ENCODE assay signal across 1 cellular context in the genomic region with DNA sequence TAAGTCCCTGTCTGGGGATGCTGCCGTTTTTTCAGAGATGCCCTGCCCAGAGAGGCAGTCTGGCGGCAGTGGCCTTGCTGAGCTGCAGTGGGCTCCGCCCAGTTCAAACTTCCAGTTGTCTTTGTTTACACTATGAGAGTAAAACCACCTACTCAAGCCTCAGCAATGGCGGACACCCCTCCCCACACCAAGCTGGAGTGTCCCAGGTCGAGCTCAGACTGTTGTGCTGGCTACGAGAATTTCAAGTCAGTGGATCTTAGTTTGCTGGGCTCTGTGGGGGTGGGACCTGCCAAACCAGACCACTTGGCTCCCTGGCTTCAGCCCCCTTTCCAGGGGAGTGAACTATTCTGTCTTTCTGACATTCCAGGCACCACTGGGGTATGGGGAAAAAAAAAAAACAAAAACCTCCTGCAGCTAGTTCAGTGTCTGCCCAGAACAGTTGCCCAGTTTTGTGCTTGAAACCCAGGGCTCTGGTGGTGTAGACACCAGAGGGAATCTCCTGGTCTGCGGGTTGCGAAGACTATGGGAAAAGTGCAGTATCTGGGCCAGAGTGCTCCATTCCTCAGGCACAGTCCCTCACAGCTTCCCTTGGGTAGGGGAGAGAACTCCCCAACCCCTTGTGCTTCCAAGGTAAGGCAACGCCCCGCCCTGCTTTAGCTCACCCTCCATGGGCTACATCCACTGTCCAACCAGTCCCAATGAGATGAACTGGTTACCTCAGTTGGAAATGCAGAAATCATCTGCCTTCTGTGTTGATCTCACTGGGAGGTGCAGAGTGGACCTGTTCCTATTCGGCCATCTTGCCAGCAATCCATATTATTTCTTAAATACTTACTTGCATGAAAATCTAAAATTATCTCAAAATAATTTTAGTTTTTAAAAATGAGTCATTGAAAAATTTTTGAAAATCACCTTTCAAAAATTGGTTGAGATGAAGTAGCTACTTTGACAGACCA.
TF ChIP-seq lines count a peak whose summit lies in the region.

No MANE protein-coding gene starts in this region.

TF ChIP-seq in HepG2, 621 proteins besides CTCF, POLR2A, EP300 and RAD21 (continued from another document and continues in another):
- 0 out of 2 replicates have a peak, but pooled peaks have one; percentile 19 for TF ChIP-seq RFXAP (CRISPR knock-in tag; IDR thresholded peaks at IDR 0.05; ENCODE audit: borderline replicate concordance)
- TF ChIP-seq ISL2 (CRISPR knock-in tag; IDR thresholded peaks at IDR 0.05), result 0 out of 2 replicates have a peak, but pooled peaks have one; percentile 27
- no peak for TF ChIP-seq BRCA1 (CRISPR knock-in tag; IDR thresholded peaks at IDR 0.05)
- no peak for TF ChIP-seq ZNF337 (CRISPR knock-in tag; IDR thresholded peaks at IDR 0.05; ENCODE audit: borderline replicate concordance, low read depth)
- TF ChIP-seq ARHGAP35 (CRISPR knock-in tag; IDR thresholded peaks at IDR 0.05; ENCODE audit: borderline replicate concordance), result no peak
- peak; percentile 28; the same call in 1 of the 2 replicates for TF ChIP-seq FOXJ3 (CRISPR knock-in tag; IDR thresholded peaks at IDR 0.05; ENCODE audit: borderline replicate concordance)
- TF ChIP-seq, protein P1, sequence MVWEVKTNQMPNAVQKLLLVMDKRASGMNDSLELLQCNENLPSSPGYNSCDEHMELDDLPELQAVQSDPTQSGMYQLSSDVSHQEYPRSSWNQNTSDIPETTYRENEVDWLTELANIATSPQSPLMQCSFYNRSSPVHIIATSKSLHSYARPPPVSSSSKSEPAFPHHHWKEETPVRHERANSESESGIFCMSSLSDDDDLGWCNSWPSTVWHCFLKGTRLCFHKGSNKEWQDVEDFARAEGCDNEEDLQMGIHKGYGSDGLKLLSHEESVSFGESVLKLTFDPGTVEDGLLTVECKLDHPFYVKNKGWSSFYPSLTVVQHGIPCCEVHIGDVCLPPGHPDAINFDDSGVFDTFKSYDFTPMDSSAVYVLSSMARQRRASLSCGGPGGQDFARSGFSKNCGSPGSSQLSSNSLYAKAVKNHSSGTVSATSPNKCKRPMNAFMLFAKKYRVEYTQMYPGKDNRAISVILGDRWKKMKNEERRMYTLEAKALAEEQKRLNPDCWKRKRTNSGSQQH (CRISPR knock-in tag; IDR thresholded peaks at IDR 0.05; ENCODE audit: low read depth), result no peak
- TF ChIP-seq, protein P2, sequence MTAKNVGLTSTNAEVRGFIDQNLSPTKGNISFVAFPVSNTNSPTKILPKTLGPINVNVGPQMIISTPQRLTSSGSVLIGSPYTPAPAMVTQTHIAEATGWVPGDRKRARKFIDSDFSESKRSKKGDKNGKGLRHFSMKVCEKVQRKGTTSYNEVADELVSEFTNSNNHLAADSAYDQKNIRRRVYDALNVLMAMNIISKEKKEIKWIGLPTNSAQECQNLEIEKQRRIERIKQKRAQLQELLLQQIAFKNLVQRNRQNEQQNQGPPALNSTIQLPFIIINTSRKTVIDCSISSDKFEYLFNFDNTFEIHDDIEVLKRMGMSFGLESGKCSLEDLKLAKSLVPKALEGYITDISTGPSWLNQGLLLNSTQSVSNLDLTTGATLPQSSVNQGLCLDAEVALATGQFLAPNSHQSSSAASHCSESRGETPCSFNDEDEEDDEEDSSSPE (CRISPR knock-in tag; IDR thresholded peaks at IDR 0.05), result no peak
- TF ChIP-seq, protein P3, sequence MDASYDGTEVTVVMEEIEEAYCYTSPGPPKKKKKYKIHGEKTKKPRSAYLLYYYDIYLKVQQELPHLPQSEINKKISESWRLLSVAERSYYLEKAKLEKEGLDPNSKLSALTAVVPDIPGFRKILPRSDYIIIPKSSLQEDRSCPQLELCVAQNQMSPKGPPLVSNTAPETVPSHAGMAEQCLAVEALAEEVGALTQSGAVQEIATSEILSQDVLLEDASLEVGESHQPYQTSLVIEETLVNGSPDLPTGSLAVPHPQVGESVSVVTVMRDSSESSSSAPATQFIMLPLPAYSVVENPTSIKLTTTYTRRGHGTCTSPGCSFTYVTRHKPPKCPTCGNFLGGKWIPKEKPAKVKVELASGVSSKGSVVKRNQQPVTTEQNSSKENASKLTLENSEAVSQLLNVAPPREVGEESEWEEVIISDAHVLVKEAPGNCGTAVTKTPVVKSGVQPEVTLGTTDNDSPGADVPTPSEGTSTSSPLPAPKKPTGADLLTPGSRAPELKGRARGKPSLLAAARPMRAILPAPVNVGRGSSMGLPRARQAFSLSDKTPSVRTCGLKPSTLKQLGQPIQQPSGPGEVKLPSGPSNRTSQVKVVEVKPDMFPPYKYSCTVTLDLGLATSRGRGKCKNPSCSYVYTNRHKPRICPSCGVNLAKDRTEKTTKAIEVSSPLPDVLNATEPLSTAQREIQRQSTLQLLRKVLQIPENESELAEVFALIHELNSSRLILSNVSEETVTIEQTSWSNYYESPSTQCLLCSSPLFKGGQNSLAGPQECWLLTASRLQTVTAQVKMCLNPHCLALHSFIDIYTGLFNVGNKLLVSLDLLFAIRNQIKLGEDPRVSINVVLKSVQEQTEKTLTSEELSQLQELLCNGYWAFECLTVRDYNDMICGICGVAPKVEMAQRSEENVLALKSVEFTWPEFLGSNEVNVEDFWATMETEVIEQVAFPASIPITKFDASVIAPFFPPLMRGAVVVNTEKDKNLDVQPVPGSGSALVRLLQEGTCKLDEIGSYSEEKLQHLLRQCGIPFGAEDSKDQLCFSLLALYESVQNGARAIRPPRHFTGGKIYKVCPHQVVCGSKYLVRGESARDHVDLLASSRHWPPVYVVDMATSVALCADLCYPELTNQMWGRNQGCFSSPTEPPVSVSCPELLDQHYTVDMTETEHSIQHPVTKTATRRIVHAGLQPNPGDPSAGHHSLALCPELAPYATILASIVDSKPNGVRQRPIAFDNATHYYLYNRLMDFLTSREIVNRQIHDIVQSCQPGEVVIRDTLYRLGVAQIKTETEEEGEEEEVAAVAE (CRISPR knock-in tag; IDR thresholded peaks at IDR 0.05; ENCODE audit: borderline replicate concordance), result no peak
- no peak for TF ChIP-seq SOX6 (IDR thresholded peaks at IDR 0.05)
- TF ChIP-seq SOX6 (CRISPR knock-in tag; IDR thresholded peaks at IDR 0.05), result peak; percentile 63; the same call in 1 of the 2 replicates
- TF ChIP-seq ZSCAN21 (CRISPR knock-in tag; IDR thresholded peaks at IDR 0.05; ENCODE audit: borderline replicate concordance), result no peak
- no peak for TF ChIP-seq ZNF567 (CRISPR knock-in tag; IDR thresholded peaks at IDR 0.05; ENCODE audit: borderline replicate concordance)
- no peak for TF ChIP-seq KLF11 (CRISPR knock-in tag; IDR thresholded peaks at IDR 0.05)
- no peak; the same call in none of the 2 replicates for TF ChIP-seq ZNF746 (CRISPR knock-in tag; IDR thresholded peaks at IDR 0.05)
- no peak for TF ChIP-seq ATF3 (CRISPR knock-in tag; IDR thresholded peaks at IDR 0.05)
- peak; percentile 32; the same call in 1 of the 2 replicates for TF ChIP-seq PITX1 (CRISPR knock-in tag; IDR thresholded peaks at IDR 0.05)
- TF ChIP-seq, protein P4, sequence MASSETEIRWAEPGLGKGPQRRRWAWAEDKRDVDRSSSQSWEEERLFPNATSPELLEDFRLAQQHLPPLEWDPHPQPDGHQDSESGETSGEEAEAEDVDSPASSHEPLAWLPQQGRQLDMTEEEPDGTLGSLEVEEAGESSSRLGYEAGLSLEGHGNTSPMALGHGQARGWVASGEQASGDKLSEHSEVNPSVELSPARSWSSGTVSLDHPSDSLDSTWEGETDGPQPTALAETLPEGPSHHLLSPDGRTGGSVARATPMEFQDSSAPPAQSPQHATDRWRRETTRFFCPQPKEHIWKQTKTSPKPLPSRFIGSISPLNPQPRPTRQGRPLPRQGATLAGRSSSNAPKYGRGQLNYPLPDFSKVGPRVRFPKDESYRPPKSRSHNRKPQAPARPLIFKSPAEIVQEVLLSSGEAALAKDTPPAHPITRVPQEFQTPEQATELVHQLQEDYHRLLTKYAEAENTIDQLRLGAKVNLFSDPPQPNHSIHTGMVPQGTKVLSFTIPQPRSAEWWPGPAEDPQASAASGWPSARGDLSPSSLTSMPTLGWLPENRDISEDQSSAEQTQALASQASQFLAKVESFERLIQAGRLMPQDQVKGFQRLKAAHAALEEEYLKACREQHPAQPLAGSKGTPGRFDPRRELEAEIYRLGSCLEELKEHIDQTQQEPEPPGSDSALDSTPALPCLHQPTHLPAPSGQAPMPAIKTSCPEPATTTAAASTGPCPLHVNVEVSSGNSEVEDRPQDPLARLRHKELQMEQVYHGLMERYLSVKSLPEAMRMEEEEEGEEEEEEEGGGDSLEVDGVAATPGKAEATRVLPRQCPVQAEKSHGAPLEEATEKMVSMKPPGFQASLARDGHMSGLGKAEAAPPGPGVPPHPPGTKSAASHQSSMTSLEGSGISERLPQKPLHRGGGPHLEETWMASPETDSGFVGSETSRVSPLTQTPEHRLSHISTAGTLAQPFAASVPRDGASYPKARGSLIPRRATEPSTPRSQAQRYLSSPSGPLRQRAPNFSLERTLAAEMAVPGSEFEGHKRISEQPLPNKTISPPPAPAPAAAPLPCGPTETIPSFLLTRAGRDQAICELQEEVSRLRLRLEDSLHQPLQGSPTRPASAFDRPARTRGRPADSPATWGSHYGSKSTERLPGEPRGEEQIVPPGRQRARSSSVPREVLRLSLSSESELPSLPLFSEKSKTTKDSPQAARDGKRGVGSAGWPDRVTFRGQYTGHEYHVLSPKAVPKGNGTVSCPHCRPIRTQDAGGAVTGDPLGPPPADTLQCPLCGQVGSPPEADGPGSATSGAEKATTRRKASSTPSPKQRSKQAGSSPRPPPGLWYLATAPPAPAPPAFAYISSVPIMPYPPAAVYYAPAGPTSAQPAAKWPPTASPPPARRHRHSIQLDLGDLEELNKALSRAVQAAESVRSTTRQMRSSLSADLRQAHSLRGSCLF (CRISPR knock-in tag; IDR thresholded peaks at IDR 0.05; ENCODE audit: borderline replicate concordance), result no peak
- no peak for TF ChIP-seq HIC2 (CRISPR knock-in tag; IDR thresholded peaks at IDR 0.05; ENCODE audit: low read depth)
- no peak for TF ChIP-seq SNAPC2 (CRISPR knock-in tag; IDR thresholded peaks at IDR 0.05)
- 0 out of 2 replicates have a peak, but pooled peaks have one; percentile 62 for TF ChIP-seq KIAA2018 (CRISPR knock-in tag; IDR thresholded peaks at IDR 0.05; ENCODE audit: borderline replicate concordance)
- 0 out of 2 replicates have a peak, but pooled peaks have one; percentile 43 for TF ChIP-seq SRY (CRISPR knock-in tag; IDR thresholded peaks at IDR 0.05)
- TF ChIP-seq SRSF9 (IDR thresholded peaks at IDR 0.05; ENCODE audit: borderline replicate concordance, insufficient read depth, low read depth, low read length, poor library complexity, severe bottlenecking), result no peak
